Comparison of ENCODE assay signal across 7 cellular contexts in genomic region chr2:241859436-241860183, GRCh38. TPM values are rescaled to one million over a fixed set of nuclear protein-coding genes. Genes with fewer than 3 reads are reported as not detected.
A peak's percentile ranks its signal among the peaks of the same experiment; 100 is the strongest.
DNase-seq lines count a peak whose midpoint lies in the region; ATAC-seq and TF ChIP-seq lines count a peak whose summit lies in the region.

No MANE protein-coding gene starts in this region.

- ATAC-seq in GM18867 (IDR thresholded peaks at IDR 0.05; ENCODE audit: unreplicated experiment): peak; percentile 39
- ATAC-seq in HG03175 (IDR thresholded peaks at IDR 0.05; ENCODE audit: unreplicated experiment): peak; percentile 58
- ATAC-seq in GM21515 (IDR thresholded peaks at IDR 0.05; ENCODE audit: unreplicated experiment): no peak

- DNase-seq in activated CD8-positive, alpha-beta memory T cell treated with anti-CD3 and anti-CD28 coated beads, Interleukin-2, amount 50 U/mL, for 1 hour (ENCODE audit: extremely low read depth): peak; percentile 67
- DNase-seq in fibroblast of the aortic adventitia (ENCODE audit: low read depth) (peak; percentile 48), putamen (ENCODE audit: low spot score) (peak; percentile 49), kidney glomerular epithelial cell (lab: John Stamatoyannopoulos, UW) (no peak)

- peak overlapping the region; percentile 22 for H3K4me3 ChIP-seq in fibroblast of the aortic adventitia (ENCODE audit: low read depth, low read length)

- no peak for TF ChIP-seq CTCF in fibroblast of the aortic adventitia (IDR thresholded peaks at IDR 0.05; ENCODE audit: insufficient read depth, low read length)

RNA-seq across cellular contexts. Expression of gene PDCD1, which starts 0.9 kb away (rescaled TPM):
- not detected in 2 replicates for total RNA-seq in fibroblast of the aortic adventitia (ENCODE audit: low replicate concordance)

RNA-seq across cellular contexts. Expression of gene RTP5, which starts 9.9 kb away (rescaled TPM):
- not detected in 2 replicates for total RNA-seq in fibroblast of the aortic adventitia (ENCODE audit: low replicate concordance)

RNA-seq across cellular contexts. Expression of gene NEU4, which starts 50.6 kb away (rescaled TPM):
- total RNA-seq in fibroblast of the aortic adventitia (ENCODE audit: low replicate concordance): not detected in 2 replicates
